8 cellular contexts compared by ENCODE assay signal in genomic region chr7:44325181-44325671, GRCh38. TPM values are rescaled to one million over a fixed set of nuclear protein-coding genes. Genes with fewer than 3 reads are reported as not detected.
A peak's percentile ranks its signal among the peaks of the same experiment; 100 is the strongest.
DNase-seq lines count a peak whose midpoint lies in the region; TF ChIP-seq lines count a peak whose summit lies in the region.

Gene CAMK2B, minus strand, starts transcription at chr7:44325594. Its CDS starts 173 bp downstream, at chr7:44325421.

- H3K4me3 Mint-ChIP-seq in T-helper 2 cell treated with Interferon-gamma antibody and Interleukin-4, amounts not matched to agents 5 μg/mL and 100 μg/mL, for 36 hours: peak within 1 kb of the TSS; percentile 77
- H3K4me3 Mint-ChIP-seq in activated naive CD8-positive, alpha-beta T cell: peak within 1 kb of the TSS; percentile 90

- peaks cover 43% of the 10 kb centered on the region for H3K27me3 Mint-ChIP-seq in T-helper 2 cell treated with Interferon-gamma antibody and Interleukin-4, amounts not matched to agents 5 μg/mL and 100 μg/mL, for 36 hours (ENCODE audit: low read depth)
- peaks cover 18% of the 10 kb centered on the region for H3K27me3 Mint-ChIP-seq in activated naive CD8-positive, alpha-beta T cell

- 0 to 2% (median 1%) methylated on average over 26 to 89 of the region's 89 CpGs; no CpG with 5 or more reads in 1 of the 5 donors for WGBS in stomach, 5 donors

- H3K9me3 Mint-ChIP-seq in T-helper 2 cell treated with Interferon-gamma antibody and Interleukin-4, amounts not matched to agents 5 μg/mL and 100 μg/mL, for 36 hours: no peaks in the 10 kb centered on the region
- no peaks in the 10 kb centered on the region for H3K9me3 Mint-ChIP-seq in activated naive CD8-positive, alpha-beta T cell (ENCODE audit: low read depth)

- CTCF ChIA-PET in RWPE1 (lab: Yijun Ruan, JAX): no interaction called here

- no peaks in the 10 kb centered on the region for H3K36me3 ChIP-seq in stomach

- DNase-seq in T-helper 2 cell treated with Interferon-gamma antibody and Interleukin-4, amounts not matched to agents 5 μg/mL and 100 μg/mL, for 36 hours (ENCODE audit: low spot score): no peak
- DNase-seq in T-helper 2 cell (no peak), stomach (no peak), OCI-M2 (lab: John Stamatoyannopoulos, UW; ENCODE audit: unreplicated experiment) (no peak), superior temporal gyrus (ENCODE audit: extremely low spot score) (no peak), RWPE1 (ENCODE audit: low spot score) (no peak)

- intact Hi-C loops in stomach (cut with DNase I; ENCODE audit: low total_unique reads): no loop called here

- peaks cover 2% of the 10 kb centered on the region for H3K36me3 Mint-ChIP-seq in T-helper 2 cell treated with Interferon-gamma antibody and Interleukin-4, amounts not matched to agents 5 μg/mL and 100 μg/mL, for 36 hours (ENCODE audit: low read depth)
- peaks cover 4% of the 10 kb centered on the region for H3K36me3 Mint-ChIP-seq in activated naive CD8-positive, alpha-beta T cell

- no peaks in the 10 kb centered on the region for H3K9me3 ChIP-seq in iPS-18c (ENCODE audit: control insufficient read depth, insufficient read depth, low read length)
- H3K9me3 ChIP-seq in stomach: no peaks in the 10 kb centered on the region

- no peak for TF ChIP-seq EP300 in stomach (IDR thresholded peaks at IDR 0.05)

- peaks cover 3% of the 10 kb centered on the region for H3K4me1 Mint-ChIP-seq in T-helper 2 cell treated with Interferon-gamma antibody and Interleukin-4, amounts not matched to agents 5 μg/mL and 100 μg/mL, for 36 hours (ENCODE audit: low read depth)
- H3K4me1 Mint-ChIP-seq in activated naive CD8-positive, alpha-beta T cell (ENCODE audit: low read depth): peaks cover 8% of the 10 kb centered on the region

- TF ChIP-seq CTCF in stomach (IDR thresholded peaks at IDR 0.05) (no peak), RWPE1 (conservative IDR thresholded peaks at IDR 0.05; ENCODE audit: low read depth) (no peak)

- POLR2A ChIA-PET in RWPE1 (lab: Yijun Ruan, JAX; ENCODE audit: low non-redundant PET): no interaction called here

- peaks cover 3 to 13% (median 10%) of the 10 kb centered on the region in 4 donors for H3K4me1 ChIP-seq in stomach

- H3K27ac Mint-ChIP-seq in T-helper 2 cell treated with Interferon-gamma antibody and Interleukin-4, amounts not matched to agents 5 μg/mL and 100 μg/mL, for 36 hours: no peak within 1 kb of the TSS
- H3K27ac Mint-ChIP-seq in activated naive CD8-positive, alpha-beta T cell: no peak within 1 kb of the TSS

- H3K4me3 ChIP-seq in iPS-18c (ENCODE audit: insufficient read depth, low read depth, low read length) (peak within 1 kb of the TSS; percentile 41; the same call in 1 of the 2 replicates), stomach (peak within 1 kb of the TSS; percentile 23 to 40 (median 30))

- H3K27me3 ChIP-seq in stomach: peaks cover 9 to 68% (median 31%) of the 10 kb centered on the region in 3 donors

- H3K27ac ChIP-seq in stomach: no peak within 1 kb of the TSS
- no peak within 1 kb of the TSS for H3K27ac ChIP-seq in RWPE1

- no peak for TF ChIP-seq POLR2A in stomach (IDR thresholded peaks at IDR 0.05)

RNA-seq across cellular contexts. Expression of gene CAMK2B, which starts in this region (rescaled TPM):
- 1 to 10 TPM in 2 of 5 donors, under 1 TPM in 1, not detected in 2; 0.92 to 7.6 (median 4.6) TPM for total RNA-seq in stomach
- 10 to 100 TPM in 1 of 3 donors, 1 to 10 TPM in 2; 2.9 to 28.4 (median 6.2) TPM for polyA plus RNA-seq in stomach
